ENCODE assay signal across 1 cellular context in the genomic region with DNA sequence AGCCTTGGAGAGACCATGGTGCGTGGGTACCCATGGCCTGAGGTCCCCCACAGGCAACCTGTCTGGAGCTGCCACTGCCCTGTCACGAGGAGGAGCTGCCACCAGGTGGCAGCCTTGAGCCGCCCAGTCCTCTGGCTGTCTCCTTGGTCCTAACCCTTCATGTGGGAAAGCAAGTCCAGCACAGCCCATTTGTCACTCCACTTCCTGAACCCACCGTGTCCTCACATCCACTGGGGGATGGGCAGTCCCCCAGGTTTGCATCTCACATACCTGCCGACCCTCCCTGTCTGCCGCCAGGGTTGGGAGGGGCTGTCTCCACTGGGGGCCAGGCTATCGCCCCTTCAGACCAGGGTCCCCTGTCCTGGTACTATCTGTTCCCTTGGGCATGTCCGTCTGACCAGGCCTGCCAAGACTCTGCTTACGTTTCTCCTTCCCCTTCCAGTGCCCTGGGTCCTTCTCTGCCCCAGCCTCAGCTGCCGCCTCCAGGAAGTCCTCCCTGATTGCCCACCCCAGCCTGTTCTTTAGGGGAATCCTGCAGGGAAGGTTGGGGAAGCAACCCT.
TF ChIP-seq lines count a peak whose summit lies in the region.

No MANE protein-coding gene starts in this region.

TF ChIP-seq in endothelial cell of umbilical vein, 7 proteins besides CTCF, POLR2A, EP300 and RAD21:
- TF ChIP-seq MYC (IDR thresholded peaks at IDR 0.05; ENCODE audit: low read depth, low read length) (no peak), EZH2 (IDR thresholded peaks at IDR 0.05; ENCODE audit: borderline replicate concordance, low read depth, low read length, severe bottlenecking) (no peak), FOS (IDR thresholded peaks at IDR 0.05; ENCODE audit: borderline replicate concordance, insufficient read depth, low read length) (no peak), GATA2 (IDR thresholded peaks at IDR 0.05; ENCODE audit: insufficient read depth, insufficient read length, low read depth, low read length) (no peak), JUN (IDR thresholded peaks at IDR 0.05; ENCODE audit: borderline replicate concordance, insufficient read depth, insufficient read length, low read depth) (no peak), POLR2AphosphoS5 (IDR thresholded peaks at IDR 0.05; ENCODE audit: insufficient read depth, low read depth, low read length) (no peak)
- TF ChIP-seq, protein P1, sequence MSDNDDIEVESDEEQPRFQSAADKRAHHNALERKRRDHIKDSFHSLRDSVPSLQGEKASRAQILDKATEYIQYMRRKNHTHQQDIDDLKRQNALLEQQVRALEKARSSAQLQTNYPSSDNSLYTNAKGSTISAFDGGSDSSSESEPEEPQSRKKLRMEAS (IDR thresholded peaks at IDR 0.05; ENCODE audit: insufficient read depth, insufficient read length) = no peak
